18 cellular contexts compared by ENCODE assay signal in the genomic region with DNA sequence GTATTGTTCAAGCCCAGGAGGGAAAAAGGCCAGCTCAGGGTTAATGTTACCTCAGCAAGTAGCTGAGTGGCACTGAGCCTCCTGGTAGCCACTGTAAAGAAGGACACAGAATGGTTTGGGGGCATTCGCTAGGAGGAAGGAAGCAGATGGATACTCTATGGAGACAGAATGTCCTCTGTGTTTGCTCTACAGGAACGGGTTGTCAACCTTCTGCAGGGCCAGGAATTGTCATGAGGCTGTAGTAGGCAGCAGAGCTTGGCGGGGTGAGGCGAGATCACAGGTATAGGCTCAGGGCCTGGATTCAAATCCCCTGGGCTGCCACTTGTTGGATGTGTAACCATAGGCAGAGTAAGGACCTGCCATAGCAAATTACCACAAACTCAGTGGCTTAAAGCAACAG.
"Had no signal": no experiment of that assay in that cellular context is flagged by ENCODE, and none has a peak within 500 bp of the region (broad histone marks: within the 10 kb centered on the region; RNA-seq: fewer than 3 reads in every experiment).

No MANE protein-coding gene starts in this region.

- H3K4me1 ChIP-seq: gastrocnemius medialis had no signal

- H3K27ac Mint-ChIP-seq: dendritic cell treated with granulocyte-macrophage colony-stimulating factor and Interleukin-4, amounts not matched to agents 40 ng/mL and 50 ng/mL, for 4 days; effector memory CD8-positive, alpha-beta T cell; nephron progenitor cell; stimulated activated memory B cell treated with anti-CD40 and anti-IgM and Interleukin-4, amounts not matched to agents 10 μg/mL and 1 μg/mL and 100 μg/mL, for 72 hours; stimulated activated naive CD8-positive, alpha-beta T cell treated with anti-CD3 and anti-CD28 coated beads, Interleukin-15, Interleukin-2, amounts not matched to agents 100 ng/mL and 50 ng/mL, for 24 hours had no signal

- H3K36me3 Mint-ChIP-seq: naive B cell; stimulated activated memory B cell treated with anti-CD40 and anti-IgM and Interleukin-4, amounts not matched to agents 10 μg/mL and 1 μg/mL and 100 μg/mL, for 72 hours had no signal

- H3K9me3 Mint-ChIP-seq: dendritic cell treated with granulocyte-macrophage colony-stimulating factor and Interleukin-4, amounts not matched to agents 40 ng/mL and 50 ng/mL, for 4 days; effector memory CD8-positive, alpha-beta T cell; nephron progenitor cell; stimulated activated memory B cell treated with anti-CD40 and anti-IgM and Interleukin-4, amounts not matched to agents 10 μg/mL and 1 μg/mL and 100 μg/mL, for 72 hours; stimulated activated naive CD8-positive, alpha-beta T cell treated with anti-CD3 and anti-CD28 coated beads, Interleukin-15, Interleukin-2, amounts not matched to agents 100 ng/mL and 50 ng/mL, for 24 hours had no signal

- H3K9me3 ChIP-seq: esophagus muscularis mucosa, gastrocnemius medialis, heart right ventricle, left ventricle myocardium inferior, lower lobe of right lung, neutrophil, tibial nerve had no signal

- H3K27ac ChIP-seq: epithelial cell of prostate, esophagus muscularis mucosa, gastrocnemius medialis, heart right ventricle, left ventricle myocardium inferior, lower lobe of right lung, neutrophil, tibial nerve had no signal

- H3K27me3 Mint-ChIP-seq: stimulated activated memory B cell treated with anti-CD40 and anti-IgM and Interleukin-4, amounts not matched to agents 10 μg/mL and 1 μg/mL and 100 μg/mL, for 72 hours had no signal

- DNase-seq: effector memory CD8-positive, alpha-beta T cell; gastrocnemius medialis; heart right ventricle; left cardiac atrium; left ventricle myocardium inferior; lower lobe of right lung; mesenchymal stem cell; naive B cell; nephron progenitor cell; stimulated activated CD4-positive, alpha-beta T cell treated with anti-CD3 and anti-CD28 coated beads, Interleukin-4, amount 100 ng/mL, for 24 hours had no signal

- H3K4me3 ChIP-seq: esophagus muscularis mucosa, gastrocnemius medialis, heart right ventricle, left ventricle myocardium inferior, lower lobe of right lung, tibial nerve had no signal

- ATAC-seq: effector memory CD8-positive, alpha-beta T cell; gastrocnemius medialis; heart right ventricle; left cardiac atrium; lower lobe of right lung; right cardiac atrium; stimulated activated memory B cell treated with anti-CD40 and anti-IgM and Interleukin-4, amounts not matched to agents 10 μg/mL and 1 μg/mL and 100 μg/mL, for 72 hours had no signal

- H3K27me3 ChIP-seq: esophagus muscularis mucosa, gastrocnemius medialis, heart right ventricle, tibial nerve had no signal

- H3K4me3 Mint-ChIP-seq: dendritic cell treated with granulocyte-macrophage colony-stimulating factor and Interleukin-4, amounts not matched to agents 40 ng/mL and 50 ng/mL, for 4 days; effector memory CD8-positive, alpha-beta T cell; nephron progenitor cell; stimulated activated memory B cell treated with anti-CD40 and anti-IgM and Interleukin-4, amounts not matched to agents 10 μg/mL and 1 μg/mL and 100 μg/mL, for 72 hours; stimulated activated naive CD8-positive, alpha-beta T cell treated with anti-CD3 and anti-CD28 coated beads, Interleukin-15, Interleukin-2, amounts not matched to agents 100 ng/mL and 50 ng/mL, for 24 hours had no signal

- H3K36me3 ChIP-seq: esophagus muscularis mucosa, gastrocnemius medialis, heart right ventricle, left ventricle myocardium inferior, lower lobe of right lung, neutrophil, tibial nerve had no signal
